19 cellular contexts compared by ENCODE assay signal in the genomic region with DNA sequence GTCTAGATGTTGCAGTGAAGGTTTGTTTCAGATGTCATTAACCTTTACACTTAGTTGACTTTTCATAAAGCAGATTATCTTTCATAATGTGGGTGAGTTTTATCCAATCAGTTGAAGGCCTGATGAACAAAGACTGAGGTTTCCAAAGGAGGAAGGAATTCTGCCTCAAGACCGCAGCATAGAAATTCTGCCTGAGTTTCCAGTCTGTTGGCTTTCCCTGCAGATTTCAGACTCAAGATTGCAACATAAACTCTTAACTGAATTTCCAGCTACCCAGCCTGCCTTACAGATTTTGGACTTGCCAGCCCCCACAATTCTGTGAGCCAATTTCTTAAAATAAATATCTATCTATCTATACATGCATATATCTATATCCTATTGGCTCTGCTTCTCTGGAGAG. TPM values are rescaled to one million over a fixed set of nuclear protein-coding genes. Genes with fewer than 3 reads are reported as not detected.
A peak's percentile ranks its signal among the peaks of the same experiment; 100 is the strongest.
DNase-seq lines count a peak whose midpoint lies in the region; ATAC-seq and TF ChIP-seq lines count a peak whose summit lies in the region.
"Had no signal": no experiment of that assay in that cellular context is flagged by ENCODE, and none has a peak within 500 bp of the region (broad histone marks: within the 10 kb centered on the region; RNA-seq: fewer than 3 reads in every experiment).

No MANE protein-coding gene starts in this region.

- CTCF ChIA-PET in activated naive CD4-positive, alpha-beta T cell treated with anti-CD3 and anti-CD28 coated beads, Interleukin-2, amount 10 ng/mL, durations not matched to agents 7 days and 5 days (lab: Charles Lee): no interaction called here

- no peak for ATAC-seq in GM21381 (IDR thresholded peaks at IDR 0.05; ENCODE audit: unreplicated experiment)
- ATAC-seq: GM23338 had no signal

- H3K4me1 Mint-ChIP-seq in activated naive CD4-positive, alpha-beta T cell treated with anti-CD3 and anti-CD28 coated beads, Interleukin-2, amount 10 ng/mL, durations not matched to agents 7 days and 5 days: no peaks in the 10 kb centered on the region
- H3K4me1 Mint-ChIP-seq: CD14-positive monocyte; CD4-positive, alpha-beta memory T cell; GM23338 had no signal

- TF ChIP-seq CTCF in AG10803 (conservative IDR thresholded peaks at IDR 0.05; ENCODE audit: low read length) (no peak), fibroblast of the aortic adventitia (IDR thresholded peaks at IDR 0.05; ENCODE audit: insufficient read depth, low read length) (no peak)

- no peaks in the 10 kb centered on the region for H3K9me3 Mint-ChIP-seq in activated naive CD4-positive, alpha-beta T cell treated with anti-CD3 and anti-CD28 coated beads, Interleukin-2, amount 10 ng/mL, durations not matched to agents 7 days and 5 days
- H3K9me3 Mint-ChIP-seq: GM23338 had no signal

- DNase-seq in AG10803 (ENCODE audit: low read depth) (peak; percentile 48), MV-4-11 (lab: John Stamatoyannopoulos, UW) (peak; percentile 66), astrocyte of the hippocampus (ENCODE audit: low read depth, low spot score) (peak; percentile 30), fibroblast of the aortic adventitia (ENCODE audit: low read depth) (peak; percentile 55), hippocampal formation (lab: John Stamatoyannopoulos, UW) (no peak)
- no peak for DNase-seq in activated naive CD4-positive, alpha-beta T cell treated with anti-CD3 and anti-CD28 coated beads, Interleukin-2, amount 10 ng/mL, durations not matched to agents 7 days and 5 days
- DNase-seq: 8988T; AML-193; CD4-positive, alpha-beta memory T cell; DMS153; DMS79; GDM1; HCEC 1CT had no signal

- no peak overlapping the region for H3K27ac Mint-ChIP-seq in activated naive CD4-positive, alpha-beta T cell treated with anti-CD3 and anti-CD28 coated beads, Interleukin-2, amount 10 ng/mL, durations not matched to agents 7 days and 5 days
- H3K27ac Mint-ChIP-seq: CD14-positive monocyte; CD4-positive, alpha-beta memory T cell; GM23338 had no signal

- no peaks in the 10 kb centered on the region for H3K27me3 Mint-ChIP-seq in activated naive CD4-positive, alpha-beta T cell treated with anti-CD3 and anti-CD28 coated beads, Interleukin-2, amount 10 ng/mL, durations not matched to agents 7 days and 5 days

- H3K36me3 Mint-ChIP-seq in activated naive CD4-positive, alpha-beta T cell treated with anti-CD3 and anti-CD28 coated beads, Interleukin-2, amount 10 ng/mL, durations not matched to agents 7 days and 5 days: no peaks in the 10 kb centered on the region
- H3K36me3 Mint-ChIP-seq: CD14-positive monocyte; CD4-positive, alpha-beta memory T cell had no signal

- H3K4me3 ChIP-seq in AG10803 (ENCODE audit: low read length) (no peak overlapping the region), fibroblast of the aortic adventitia (ENCODE audit: low read depth, low read length) (no peak overlapping the region)
- H3K4me3 ChIP-seq: GM23338 had no signal

- no peak overlapping the region for H3K4me3 Mint-ChIP-seq in activated naive CD4-positive, alpha-beta T cell treated with anti-CD3 and anti-CD28 coated beads, Interleukin-2, amount 10 ng/mL, durations not matched to agents 7 days and 5 days
- H3K4me3 Mint-ChIP-seq: CD14-positive monocyte; CD4-positive, alpha-beta memory T cell; GM23338 had no signal

RNA-seq across cellular contexts. Expression of a gene that starts 57.4 kb away (rescaled TPM):
- total RNA-seq in fibroblast of the aortic adventitia (ENCODE audit: low replicate concordance): not detected in 2 replicates
- total RNA-seq: A673; CD4-positive, alpha-beta memory T cell; Daoy; GM23338; HT-29 had no signal

Comparison
In these comparisons a context has a peak if more than half of its experiments do, and no peak if none do; other contexts are left out.
1. DNase-seq: peak in AG10803 (single experiment), MV-4-11 (single experiment), astrocyte of the hippocampus (single experiment) and fibroblast of the aortic adventitia (single experiment); none in activated naive CD4-positive, alpha-beta T cell treated with anti-CD3 and anti-CD28 coated beads, Interleukin-2, amount 10 ng/mL, durations not matched to agents 7 days and 5 days (single experiment) and hippocampal formation (0 of 2).